9 cellular contexts compared by ENCODE assay signal in the genomic region with DNA sequence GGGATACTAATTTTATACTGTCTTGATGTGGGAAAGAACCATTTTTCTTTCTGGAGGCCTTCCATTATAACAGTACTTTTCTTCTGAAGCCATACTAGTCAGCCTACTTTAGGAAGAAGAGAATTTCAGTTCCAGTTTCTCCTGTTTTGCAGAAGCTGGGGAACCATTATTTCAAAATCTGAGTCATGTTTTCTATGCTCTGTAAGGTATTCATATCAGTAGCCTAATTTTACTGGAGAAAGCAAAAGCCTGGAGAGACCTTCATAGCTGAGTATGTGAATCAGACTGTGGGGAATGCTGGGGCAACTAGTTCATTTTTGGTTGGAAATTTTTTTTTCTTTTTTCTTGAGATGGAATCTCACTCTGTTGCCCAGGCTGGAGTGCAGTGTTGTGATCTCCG. TPM values are rescaled to one million over a fixed set of nuclear protein-coding genes. Genes with fewer than 3 reads are reported as not detected.
DNase-seq lines count a peak whose midpoint lies in the region; ATAC-seq and TF ChIP-seq lines count a peak whose summit lies in the region.
"Had no signal": no experiment of that assay in that cellular context is flagged by ENCODE, and none has a peak within 500 bp of the region (broad histone marks: within the 10 kb centered on the region; RNA-seq: fewer than 3 reads in every experiment).

No MANE protein-coding gene starts in this region.

- peak overlapping the region; percentile 75 for H3K27ac Mint-ChIP-seq in activated T-helper 1 cell treated with anti-CD3 and anti-CD28 coated beads, Interleukin-12 subunit alpha, Interleukin-12 subunit beta, Interleukin-2, Interleukin-4 antibody, amounts not matched to agents 30 ng/mL and 10 ng/mL and 1 ng/mL, durations not matched to agents 14 hours and 24 hours and 36 hours

- H3K4me1 Mint-ChIP-seq in activated T-cell treated with anti-CD3 and anti-CD28 coated beads, Interleukin-2, amount 50 U/mL, for 4 hours (ENCODE audit: low read depth), result peaks cover 49% of the 10 kb centered on the region
- peaks cover 31% of the 10 kb centered on the region for H3K4me1 Mint-ChIP-seq in activated T-helper 1 cell treated with anti-CD3 and anti-CD28 coated beads, Interleukin-12 subunit alpha, Interleukin-12 subunit beta, Interleukin-2, Interleukin-4 antibody, amounts not matched to agents 30 ng/mL and 10 ng/mL and 1 ng/mL, durations not matched to agents 14 hours and 24 hours and 36 hours (ENCODE audit: low read depth)

- ATAC-seq in activated T-cell treated with anti-CD3 and anti-CD28 coated beads, Interleukin-2, amount 50 U/mL, for 4 hours, result peak; percentile 69 to 74
- ATAC-seq in HG03097 (IDR thresholded peaks at IDR 0.05; ENCODE audit: low FRiP score, unreplicated experiment), result peak; percentile 30
- no peak for ATAC-seq in sciatic nerve

- no peaks in the 10 kb centered on the region for H3K9me3 ChIP-seq in stomach

- H3K27ac ChIP-seq in stomach, result peak overlapping the region in 3 of 5 donors; percentile 2 to 34 (median 31)

- H3K27me3 Mint-ChIP-seq in activated T-cell treated with anti-CD3 and anti-CD28 coated beads, Interleukin-2, amount 50 U/mL, for 4 hours (ENCODE audit: low read depth), result no peaks in the 10 kb centered on the region
- no peaks in the 10 kb centered on the region for H3K27me3 Mint-ChIP-seq in activated T-helper 1 cell treated with anti-CD3 and anti-CD28 coated beads, Interleukin-12 subunit alpha, Interleukin-12 subunit beta, Interleukin-2, Interleukin-4 antibody, amounts not matched to agents 30 ng/mL and 10 ng/mL and 1 ng/mL, durations not matched to agents 14 hours and 24 hours and 36 hours (ENCODE audit: insufficient read depth)

- H3K4me3 ChIP-seq in stomach, result no peak overlapping the region

- no peak for TF ChIP-seq EP300 in stomach (IDR thresholded peaks at IDR 0.05)

- H3K9me3 Mint-ChIP-seq in activated T-cell treated with anti-CD3 and anti-CD28 coated beads, Interleukin-2, amount 50 U/mL, for 4 hours, result no peaks in the 10 kb centered on the region
- H3K9me3 Mint-ChIP-seq in activated T-helper 1 cell treated with anti-CD3 and anti-CD28 coated beads, Interleukin-12 subunit alpha, Interleukin-12 subunit beta, Interleukin-2, Interleukin-4 antibody, amounts not matched to agents 30 ng/mL and 10 ng/mL and 1 ng/mL, durations not matched to agents 14 hours and 24 hours and 36 hours, result no peaks in the 10 kb centered on the region

- TF ChIP-seq CTCF in stomach (IDR thresholded peaks at IDR 0.05), result no peak

- H3K4me3 Mint-ChIP-seq in activated T-cell treated with anti-CD3 and anti-CD28 coated beads, Interleukin-2, amount 50 U/mL, for 4 hours, result no peak overlapping the region
- H3K4me3 Mint-ChIP-seq in activated T-helper 1 cell treated with anti-CD3 and anti-CD28 coated beads, Interleukin-12 subunit alpha, Interleukin-12 subunit beta, Interleukin-2, Interleukin-4 antibody, amounts not matched to agents 30 ng/mL and 10 ng/mL and 1 ng/mL, durations not matched to agents 14 hours and 24 hours and 36 hours, result no peak overlapping the region

- no peaks in the 10 kb centered on the region for H3K27me3 ChIP-seq in stomach

- TF ChIP-seq POLR2A in stomach (IDR thresholded peaks at IDR 0.05), result no peak

- H3K36me3 ChIP-seq in stomach, result peaks cover 0 to under 1% (median 0%) of the 10 kb centered on the region in 4 donors

- DNase-seq in activated T-cell treated with anti-CD3 and anti-CD28 coated beads, Interleukin-2, amount 50 U/mL, for 4 hours, result no peak
- DNase-seq in activated T-cell treated with anti-CD3 and anti-CD28 coated beads, Interleukin-2, amount 50 U/mL, for 1 hour, result no peak
- no peak for DNase-seq in activated T-helper 1 cell treated with anti-CD3 and anti-CD28 coated beads, Interleukin-12 subunit alpha, Interleukin-12 subunit beta, Interleukin-2, Interleukin-4 antibody, amounts not matched to agents 30 ng/mL and 10 ng/mL and 1 ng/mL, durations not matched to agents 14 hours and 24 hours and 36 hours (ENCODE audit: low spot score)
- no peak for DNase-seq in stomach
- no peak for DNase-seq in cerebellar nuclear complex (lab: John Stamatoyannopoulos, UW)
- no peak for DNase-seq in UCSD-AML1 (lab: John Stamatoyannopoulos, UW; ENCODE audit: unreplicated experiment)
- no peak for DNase-seq in sciatic nerve (ENCODE audit: low spot score)
- DNase-seq: stimulated activated CD4-positive, alpha-beta T cell treated with anti-CD3 and anti-CD28 coated beads, Interleukin-4, amount 100 ng/mL, for 24 hours had no signal

- WGBS in stomach, 5 donors, result 100% methylated on average over 1 of the region's 1 CpG

- peaks cover 23% of the 10 kb centered on the region for H3K36me3 Mint-ChIP-seq in activated T-cell treated with anti-CD3 and anti-CD28 coated beads, Interleukin-2, amount 50 U/mL, for 4 hours (ENCODE audit: insufficient read depth)
- H3K36me3 Mint-ChIP-seq in activated T-helper 1 cell treated with anti-CD3 and anti-CD28 coated beads, Interleukin-12 subunit alpha, Interleukin-12 subunit beta, Interleukin-2, Interleukin-4 antibody, amounts not matched to agents 30 ng/mL and 10 ng/mL and 1 ng/mL, durations not matched to agents 14 hours and 24 hours and 36 hours (ENCODE audit: low read depth), result peaks cover 17% of the 10 kb centered on the region

- H3K4me1 ChIP-seq in stomach, result peaks cover 28 to 86% (median 55%) of the 10 kb centered on the region in 4 donors

- intact Hi-C loops in activated T-helper 1 cell treated with anti-CD3 and anti-CD28 coated beads, Interleukin-12 subunit alpha, Interleukin-12 subunit beta, Interleukin-2, Interleukin-4 antibody, amounts not matched to agents 30 ng/mL and 10 ng/mL and 1 ng/mL, durations not matched to agents 14 hours and 24 hours and 36 hours (cut with micrococcal nuclease), result loop anchor here (1.0 kb wide), 2 partner anchors 21 to 48 kb away; no protein-coding TSS in a partner anchor
- intact Hi-C loops in stomach (cut with DNase I; ENCODE audit: low total_unique reads), result no loop called here
- intact Hi-C loops in sciatic nerve (cut with DNase I), result no loop called here

RNA-seq across cellular contexts. Expression of a gene that starts 22.4 kb away (rescaled TPM):
- total RNA-seq in activated T-cell treated with anti-CD3 and anti-CD28 coated beads, Interleukin-2, amount 50 U/mL, for 4 hours, result 10 to 100 TPM; 20.0 to 35.5 (median 26.5) TPM
- total RNA-seq in activated T-helper 1 cell treated with anti-CD3 and anti-CD28 coated beads, Interleukin-12 subunit alpha, Interleukin-12 subunit beta, Interleukin-2, Interleukin-4 antibody, amounts not matched to agents 30 ng/mL and 10 ng/mL and 1 ng/mL, durations not matched to agents 14 hours and 24 hours and 36 hours, result 44.7 and 47.0 TPM in 2 replicates
- total RNA-seq in stomach (100 to 1,000 TPM in 1 of 5 donors, 10 to 100 TPM in 4; 57.5 to 177 (median 78.5) TPM), sciatic nerve (121 TPM)
- 10 to 100 TPM in 1 of 3 donors, 1 to 10 TPM in 2; 6.9 to 10.7 (median 7.1) TPM for polyA plus RNA-seq in stomach
